24 cellular contexts compared by ENCODE assay signal in genomic region chr14:51562816-51563215, GRCh38.
DNase-seq lines count a peak whose midpoint lies in the region; ATAC-seq, FAIRE-seq and TF ChIP-seq lines count a peak whose summit lies in the region.
"Had no signal": no experiment of that assay in that cellular context is flagged by ENCODE, and none has a peak within 500 bp of the region (broad histone marks: within the 10 kb centered on the region; RNA-seq: fewer than 3 reads in every experiment).

No MANE protein-coding gene starts in this region.

- H3K4me1 ChIP-seq in keratinocyte (ENCODE audit: control insufficient read depth, extremely low read depth, insufficient read depth, low read length), result peaks cover 53% of the 10 kb centered on the region
- H3K4me1 ChIP-seq: spleen had no signal

- TF ChIP-seq CTCF in brain microvascular endothelial cell (IDR thresholded peaks at IDR 0.05; ENCODE audit: low read depth, low read length, missing control alignments) (no peak), keratinocyte (optimal IDR thresholded peaks at IDR 0.05 in 1 of 3, IDR thresholded peaks at IDR 0.05 in 1 of 3, conservative IDR thresholded peaks at IDR 0.05 in 1 of 3; ENCODE audit: extremely low read depth in 1 of 3, insufficient read depth in 2 of 3, low read length in 3 of 3) (no peak)

- dilution Hi-C loops in keratinocyte (cut with MboI; ENCODE audit: extremely low pct_ligation_motif_present, low sequenced_read_pairs), result no loop called here

- no peak for ATAC-seq in HG03097 (IDR thresholded peaks at IDR 0.05; ENCODE audit: low FRiP score, unreplicated experiment)
- ATAC-seq in activated T-helper 17 cell treated with anti-CD3 and anti-CD28 coated beads, Interleukin-2, amount 50 U/mL, for 72 hours (replicated peaks), result no peak
- ATAC-seq in GM19463 (IDR thresholded peaks at IDR 0.05; ENCODE audit: unreplicated experiment), result no peak
- no peak for ATAC-seq in GM21576 (IDR thresholded peaks at IDR 0.05; ENCODE audit: unreplicated experiment)
- ATAC-seq: activated CD4-positive, alpha-beta T cell treated with anti-CD3 and anti-CD28 coated beads for 36 hours; activated naive CD4-positive, alpha-beta T cell treated with anti-CD3 and anti-CD28 coated beads, Interleukin-2, amount 50 U/mL, for 72 hours; activated T-cell treated with anti-CD3 and anti-CD28 coated beads, Interleukin-2, amount 50 U/mL, for 72 hours; Right ventricle myocardium inferior had no signal

- H3K27me3 Mint-ChIP-seq in activated T-helper 17 cell treated with anti-CD3 and anti-CD28 coated beads, Interleukin-2, amount 50 U/mL, for 72 hours, result peaks cover 8% of the 10 kb centered on the region
- H3K27me3 Mint-ChIP-seq: brain had no signal

- no peak overlapping the region for H3K4me2 ChIP-seq in keratinocyte (ENCODE audit: control insufficient read depth, extremely low read depth, insufficient read depth, low read depth, low read length)

- peak; percentile 56 for FAIRE-seq in keratinocyte (lab: Jason Lieb, UNC)
- FAIRE-seq: endometrium, kidney, TTC549 had no signal

- H3K27ac Mint-ChIP-seq in activated T-helper 17 cell treated with anti-CD3 and anti-CD28 coated beads, Interleukin-2, amount 50 U/mL, for 72 hours, result no peak overlapping the region
- H3K27ac Mint-ChIP-seq: activated CD4-positive, alpha-beta T cell treated with anti-CD3 and anti-CD28 coated beads for 36 hours; activated naive CD4-positive, alpha-beta T cell treated with anti-CD3 and anti-CD28 coated beads, Interleukin-2, amount 50 U/mL, for 72 hours; activated T-cell treated with anti-CD3 and anti-CD28 coated beads, Interleukin-2, amount 50 U/mL, for 72 hours; brain had no signal

- H2AFZ ChIP-seq in keratinocyte (ENCODE audit: control insufficient read depth, low read length), result no peak overlapping the region

- H3K4me1 Mint-ChIP-seq in activated T-helper 17 cell treated with anti-CD3 and anti-CD28 coated beads, Interleukin-2, amount 50 U/mL, for 72 hours, result no peaks in the 10 kb centered on the region

- H3K79me2 ChIP-seq in keratinocyte (ENCODE audit: control insufficient read depth, insufficient read depth, low read length), result peaks cover 75% of the 10 kb centered on the region

- peak; percentile 93 for DNase-seq in EH (ENCODE audit: low read depth)
- DNase-seq in M059J (ENCODE audit: low read depth), result peak; percentile 97
- DNase-seq in brain microvascular endothelial cell, result peak; percentile 79
- DNase-seq in keratinocyte (ENCODE audit: low read depth, low spot score), result no peak
- DNase-seq: activated CD4-positive, alpha-beta T cell treated with anti-CD3 and anti-CD28 coated beads for 36 hours; activated T-cell treated with anti-CD3 and anti-CD28 coated beads, Interleukin-2, amount 50 U/mL, for 72 hours; GDM1; hypothalamus; Kasumi-1; kidney; NCI-H1105 treated with DMSO at 0.1 percent for 48 hours; NCI-H2081 treated with DMSO at 0.1 percent for 48 hours; NCI-H446 treated with DMSO at 0.1 percent for 48 hours; spleen had no signal

- H3K9me1 ChIP-seq in keratinocyte (ENCODE audit: control insufficient read depth, extremely low read depth, insufficient read depth, low read length), result peaks cover 3% of the 10 kb centered on the region

- H3K9me3 Mint-ChIP-seq in activated T-helper 17 cell treated with anti-CD3 and anti-CD28 coated beads, Interleukin-2, amount 50 U/mL, for 72 hours, result no peaks in the 10 kb centered on the region
- H3K9me3 Mint-ChIP-seq: activated naive CD4-positive, alpha-beta T cell treated with anti-CD3 and anti-CD28 coated beads, Interleukin-2, amount 50 U/mL, for 72 hours; activated T-cell treated with anti-CD3 and anti-CD28 coated beads, Interleukin-2, amount 50 U/mL, for 72 hours had no signal

- H3K36me3 Mint-ChIP-seq in activated T-helper 17 cell treated with anti-CD3 and anti-CD28 coated beads, Interleukin-2, amount 50 U/mL, for 72 hours (ENCODE audit: low read depth), result no peaks in the 10 kb centered on the region
- H3K36me3 Mint-ChIP-seq: activated naive CD4-positive, alpha-beta T cell treated with anti-CD3 and anti-CD28 coated beads, Interleukin-2, amount 50 U/mL, for 72 hours; brain had no signal

- no peaks in the 10 kb centered on the region for H4K20me1 ChIP-seq in keratinocyte (ENCODE audit: control insufficient read depth, extremely low read depth, insufficient read depth, low read length)

- no peaks in the 10 kb centered on the region for H3K9me3 ChIP-seq in keratinocyte (ENCODE audit: control insufficient read depth, low read depth, low read length)
- H3K9me3 ChIP-seq: spleen had no signal

- H3K27ac ChIP-seq in brain microvascular endothelial cell (peak overlapping the region; percentile 72), keratinocyte (ENCODE audit: control insufficient read depth, insufficient read depth, low read length) (no peak overlapping the region)
- H3K27ac ChIP-seq: coronary artery, spleen had no signal

- H3K27me3 ChIP-seq in brain microvascular endothelial cell (replicated peaks) (no peaks in the 10 kb centered on the region), keratinocyte (ENCODE audit: control insufficient read depth, extremely low read depth, insufficient read depth, low read length) (no peaks in the 10 kb centered on the region)
- H3K27me3 ChIP-seq: spleen had no signal

- H3K36me3 ChIP-seq in brain microvascular endothelial cell (replicated peaks), result no peaks in the 10 kb centered on the region
- peaks cover 3 to 4% of the 10 kb centered on the region in 2 experiments for H3K36me3 ChIP-seq in keratinocyte (ENCODE audit: control insufficient read depth in 2 of 2, extremely low read depth in 1 of 2, insufficient read depth in 2 of 2, low read length in 2 of 2)
- H3K36me3 ChIP-seq: spleen had no signal

- no peak overlapping the region for H3K9ac ChIP-seq in keratinocyte (ENCODE audit: control insufficient read depth, extremely low read depth, insufficient read depth, low read length)

- no peak overlapping the region for H3K4me3 Mint-ChIP-seq in activated T-helper 17 cell treated with anti-CD3 and anti-CD28 coated beads, Interleukin-2, amount 50 U/mL, for 72 hours
- H3K4me3 Mint-ChIP-seq: activated CD4-positive, alpha-beta T cell treated with anti-CD3 and anti-CD28 coated beads for 36 hours; activated T-cell treated with anti-CD3 and anti-CD28 coated beads, Interleukin-2, amount 50 U/mL, for 72 hours; brain had no signal

- in situ Hi-C loops in brain microvascular endothelial cell (cut with HindIII; ENCODE audit: low pct_ligation_motif_present, low sequenced_read_pairs), result no loop called here

- no peak overlapping the region for H3K4me3 ChIP-seq in brain microvascular endothelial cell (ENCODE audit: low read depth, low read length)
- H3K4me3 ChIP-seq in keratinocyte (ENCODE audit: control insufficient read depth in 2 of 3, extremely low read depth in 1 of 3, insufficient read depth in 2 of 3, low read depth in 1 of 3, low read length in 3 of 3), result no peak overlapping the region
- H3K4me3 ChIP-seq: coronary artery, spleen had no signal
